1 cellular context compared by ENCODE assay signal in the genomic region with DNA sequence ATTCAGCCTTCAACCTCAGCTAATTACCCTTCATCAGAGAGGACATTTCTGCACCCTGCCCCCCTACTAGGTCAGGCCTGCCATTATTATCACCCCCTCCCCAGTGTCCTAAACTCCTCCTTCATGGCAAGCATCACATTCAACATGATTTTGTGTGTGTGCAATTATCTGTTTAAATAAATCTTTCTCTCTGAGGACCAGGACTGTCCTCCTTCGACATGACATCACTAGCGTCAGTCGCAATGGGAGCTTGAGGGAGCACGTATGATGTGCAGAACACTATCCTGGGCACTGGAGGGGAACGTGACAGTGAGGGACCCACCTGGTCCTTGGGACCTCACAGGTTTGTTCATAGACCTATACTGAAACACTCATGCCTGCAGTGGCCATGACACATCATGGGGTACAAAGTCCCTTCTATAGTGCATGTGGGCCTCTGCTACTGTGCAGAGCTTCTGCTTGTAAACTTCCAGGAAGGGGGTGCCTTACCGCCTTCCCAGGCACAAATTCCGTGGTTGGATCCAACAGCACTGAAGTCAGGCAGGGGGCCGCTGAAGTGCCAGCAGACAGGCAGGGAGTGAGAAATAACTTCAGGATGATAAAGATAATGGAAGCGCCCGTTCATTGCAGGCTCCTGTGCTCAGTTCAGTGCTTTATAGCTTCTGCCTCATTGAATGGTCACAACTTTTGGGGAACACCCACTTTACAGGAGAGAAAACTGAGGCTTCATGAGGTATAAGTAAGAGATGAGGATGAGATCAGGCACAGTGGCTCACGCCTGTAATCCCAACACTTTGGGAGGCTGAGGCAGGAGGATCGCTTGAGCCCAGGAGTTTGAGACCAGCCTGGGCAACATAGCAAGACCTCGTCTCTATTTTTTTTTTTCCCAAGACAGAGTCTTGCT.
TF ChIP-seq lines count a peak whose summit lies in the region.

No MANE protein-coding gene starts in this region.

TF ChIP-seq in HepG2, 621 proteins besides CTCF, POLR2A, EP300 and RAD21 (continued from another document and continues in another):
- TF ChIP-seq, protein P1, sequence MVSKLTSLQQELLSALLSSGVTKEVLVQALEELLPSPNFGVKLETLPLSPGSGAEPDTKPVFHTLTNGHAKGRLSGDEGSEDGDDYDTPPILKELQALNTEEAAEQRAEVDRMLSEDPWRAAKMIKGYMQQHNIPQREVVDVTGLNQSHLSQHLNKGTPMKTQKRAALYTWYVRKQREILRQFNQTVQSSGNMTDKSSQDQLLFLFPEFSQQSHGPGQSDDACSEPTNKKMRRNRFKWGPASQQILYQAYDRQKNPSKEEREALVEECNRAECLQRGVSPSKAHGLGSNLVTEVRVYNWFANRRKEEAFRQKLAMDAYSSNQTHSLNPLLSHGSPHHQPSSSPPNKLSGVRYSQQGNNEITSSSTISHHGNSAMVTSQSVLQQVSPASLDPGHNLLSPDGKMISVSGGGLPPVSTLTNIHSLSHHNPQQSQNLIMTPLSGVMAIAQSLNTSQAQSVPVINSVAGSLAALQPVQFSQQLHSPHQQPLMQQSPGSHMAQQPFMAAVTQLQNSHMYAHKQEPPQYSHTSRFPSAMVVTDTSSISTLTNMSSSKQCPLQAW (CRISPR knock-in tag; IDR thresholded peaks at IDR 0.05), result peak; percentile 90
- TF ChIP-seq ZNF644 (CRISPR knock-in tag; IDR thresholded peaks at IDR 0.05; ENCODE audit: low read depth), result peak; percentile 84
- TF ChIP-seq, protein P2, sequence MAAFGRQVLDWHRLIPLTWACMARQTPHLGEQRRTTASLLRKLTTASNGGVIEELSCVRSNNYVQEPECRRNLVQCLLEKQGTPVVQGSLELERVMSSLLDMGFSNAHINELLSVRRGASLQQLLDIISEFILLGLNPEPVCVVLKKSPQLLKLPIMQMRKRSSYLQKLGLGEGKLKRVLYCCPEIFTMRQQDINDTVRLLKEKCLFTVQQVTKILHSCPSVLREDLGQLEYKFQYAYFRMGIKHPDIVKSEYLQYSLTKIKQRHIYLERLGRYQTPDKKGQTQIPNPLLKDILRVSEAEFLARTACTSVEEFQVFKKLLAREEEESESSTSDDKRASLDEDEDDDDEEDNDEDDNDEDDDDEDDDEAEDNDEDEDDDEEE (CRISPR knock-in tag; IDR thresholded peaks at IDR 0.05), result no peak
- TF ChIP-seq, protein P3, sequence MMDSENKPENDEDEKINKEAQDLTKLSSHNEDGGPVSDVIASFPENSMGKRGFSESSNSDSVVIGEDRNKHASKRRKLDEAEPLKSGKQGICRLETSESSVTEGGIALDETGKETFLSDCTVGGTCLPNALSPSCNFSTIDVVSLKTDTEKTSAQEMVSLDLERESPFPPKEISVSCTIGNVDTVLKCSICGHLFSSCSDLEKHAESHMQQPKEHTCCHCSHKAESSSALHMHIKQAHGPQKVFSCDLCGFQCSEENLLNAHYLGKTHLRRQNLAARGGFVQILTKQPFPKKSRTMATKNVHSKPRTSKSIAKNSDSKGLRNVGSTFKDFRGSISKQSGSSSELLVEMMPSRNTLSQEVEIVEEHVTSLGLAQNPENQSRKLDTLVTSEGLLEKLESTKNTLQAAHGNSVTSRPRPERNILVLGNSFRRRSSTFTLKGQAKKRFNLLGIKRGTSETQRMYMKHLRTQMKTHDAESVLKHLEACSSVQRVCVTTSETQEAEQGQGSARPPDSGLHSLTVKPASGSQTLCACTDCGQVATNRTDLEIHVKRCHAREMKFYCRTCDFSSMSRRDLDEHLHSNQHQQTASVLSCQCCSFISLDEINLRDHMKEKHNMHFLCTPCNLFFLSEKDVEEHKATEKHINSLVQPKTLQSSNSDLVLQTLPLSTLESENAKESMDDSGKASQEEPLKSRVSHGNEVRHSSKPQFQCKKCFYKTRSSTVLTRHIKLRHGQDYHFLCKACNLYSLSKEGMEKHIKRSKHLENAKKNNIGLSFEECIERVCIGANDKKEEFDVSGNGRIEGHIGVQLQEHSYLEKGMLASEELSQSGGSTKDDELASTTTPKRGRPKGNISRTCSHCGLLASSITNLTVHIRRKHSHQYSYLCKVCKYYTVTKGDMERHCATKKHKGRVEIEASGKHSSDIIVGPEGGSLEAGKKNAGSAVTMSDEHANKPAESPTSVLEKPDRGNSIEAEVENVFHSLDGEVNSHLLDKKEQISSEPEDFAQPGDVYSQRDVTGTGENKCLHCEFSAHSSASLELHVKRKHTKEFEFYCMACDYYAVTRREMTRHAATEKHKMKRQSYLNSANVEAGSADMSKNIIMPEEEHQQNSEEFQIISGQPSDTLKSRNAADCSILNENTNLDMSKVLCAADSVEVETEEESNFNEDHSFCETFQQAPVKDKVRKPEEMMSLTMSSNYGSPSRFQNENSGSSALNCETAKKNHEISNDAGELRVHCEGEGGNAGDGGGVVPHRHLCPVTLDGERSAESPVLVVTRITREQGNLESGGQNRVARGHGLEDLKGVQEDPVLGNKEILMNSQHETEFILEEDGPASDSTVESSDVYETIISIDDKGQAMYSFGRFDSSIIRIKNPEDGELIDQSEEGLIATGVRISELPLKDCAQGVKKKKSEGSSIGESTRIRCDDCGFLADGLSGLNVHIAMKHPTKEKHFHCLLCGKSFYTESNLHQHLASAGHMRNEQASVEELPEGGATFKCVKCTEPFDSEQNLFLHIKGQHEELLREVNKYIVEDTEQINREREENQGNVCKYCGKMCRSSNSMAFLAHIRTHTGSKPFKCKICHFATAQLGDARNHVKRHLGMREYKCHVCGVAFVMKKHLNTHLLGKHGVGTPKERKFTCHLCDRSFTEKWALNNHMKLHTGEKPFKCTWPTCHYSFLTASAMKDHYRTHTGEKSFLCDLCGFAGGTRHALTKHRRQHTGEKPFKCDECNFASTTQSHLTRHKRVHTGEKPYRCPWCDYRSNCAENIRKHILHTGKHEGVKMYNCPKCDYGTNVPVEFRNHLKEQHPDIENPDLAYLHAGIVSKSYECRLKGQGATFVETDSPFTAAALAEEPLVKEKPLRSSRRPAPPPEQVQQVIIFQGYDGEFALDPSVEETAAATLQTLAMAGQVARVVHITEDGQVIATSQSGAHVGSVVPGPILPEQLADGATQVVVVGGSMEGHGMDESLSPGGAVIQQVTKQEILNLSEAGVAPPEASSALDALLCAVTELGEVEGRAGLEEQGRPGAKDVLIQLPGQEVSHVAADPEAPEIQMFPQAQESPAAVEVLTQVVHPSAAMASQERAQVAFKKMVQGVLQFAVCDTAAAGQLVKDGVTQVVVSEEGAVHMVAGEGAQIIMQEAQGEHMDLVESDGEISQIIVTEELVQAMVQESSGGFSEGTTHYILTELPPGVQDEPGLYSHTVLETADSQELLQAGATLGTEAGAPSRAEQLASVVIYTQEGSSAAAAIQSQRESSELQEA (CRISPR knock-in tag; IDR thresholded peaks at IDR 0.05; ENCODE audit: not compliant biosample characterization), result no peak
- TF ChIP-seq CBX1 (IDR thresholded peaks at IDR 0.05; ENCODE audit: low read depth), result peak; percentile 26
- TF ChIP-seq, protein P4, sequence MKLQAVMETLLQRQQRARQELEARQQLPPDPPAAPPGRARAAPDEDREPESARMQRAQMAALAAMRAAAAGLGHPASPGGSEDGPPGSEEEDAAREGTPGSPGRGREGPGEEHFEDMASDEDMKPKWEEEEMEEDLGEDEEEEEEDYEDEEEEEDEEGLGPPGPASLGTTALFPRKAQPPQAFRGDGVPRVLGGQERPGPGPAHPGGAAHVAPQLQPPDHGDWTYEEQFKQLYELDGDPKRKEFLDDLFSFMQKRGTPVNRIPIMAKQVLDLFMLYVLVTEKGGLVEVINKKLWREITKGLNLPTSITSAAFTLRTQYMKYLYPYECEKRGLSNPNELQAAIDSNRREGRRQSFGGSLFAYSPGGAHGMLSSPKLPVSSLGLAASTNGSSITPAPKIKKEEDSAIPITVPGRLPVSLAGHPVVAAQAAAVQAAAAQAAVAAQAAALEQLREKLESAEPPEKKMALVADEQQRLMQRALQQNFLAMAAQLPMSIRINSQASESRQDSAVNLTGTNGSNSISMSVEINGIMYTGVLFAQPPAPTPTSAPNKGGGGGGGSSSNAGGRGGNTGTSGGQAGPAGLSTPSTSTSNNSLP (IDR thresholded peaks at IDR 0.05; ENCODE audit: low read depth, low read length), result 0 out of 2 replicates have a peak, but pooled peaks have one; percentile 18
- peak; percentile 66 for TF ChIP-seq XRCC5 (optimal IDR thresholded peaks at IDR 0.05; ENCODE audit: low read length)
- TF ChIP-seq ETV5 (CRISPR knock-in tag; IDR thresholded peaks at IDR 0.05; ENCODE audit: borderline replicate concordance), result peak; percentile 68; the same call in 1 of the 2 replicates
- TF ChIP-seq, protein P5, sequence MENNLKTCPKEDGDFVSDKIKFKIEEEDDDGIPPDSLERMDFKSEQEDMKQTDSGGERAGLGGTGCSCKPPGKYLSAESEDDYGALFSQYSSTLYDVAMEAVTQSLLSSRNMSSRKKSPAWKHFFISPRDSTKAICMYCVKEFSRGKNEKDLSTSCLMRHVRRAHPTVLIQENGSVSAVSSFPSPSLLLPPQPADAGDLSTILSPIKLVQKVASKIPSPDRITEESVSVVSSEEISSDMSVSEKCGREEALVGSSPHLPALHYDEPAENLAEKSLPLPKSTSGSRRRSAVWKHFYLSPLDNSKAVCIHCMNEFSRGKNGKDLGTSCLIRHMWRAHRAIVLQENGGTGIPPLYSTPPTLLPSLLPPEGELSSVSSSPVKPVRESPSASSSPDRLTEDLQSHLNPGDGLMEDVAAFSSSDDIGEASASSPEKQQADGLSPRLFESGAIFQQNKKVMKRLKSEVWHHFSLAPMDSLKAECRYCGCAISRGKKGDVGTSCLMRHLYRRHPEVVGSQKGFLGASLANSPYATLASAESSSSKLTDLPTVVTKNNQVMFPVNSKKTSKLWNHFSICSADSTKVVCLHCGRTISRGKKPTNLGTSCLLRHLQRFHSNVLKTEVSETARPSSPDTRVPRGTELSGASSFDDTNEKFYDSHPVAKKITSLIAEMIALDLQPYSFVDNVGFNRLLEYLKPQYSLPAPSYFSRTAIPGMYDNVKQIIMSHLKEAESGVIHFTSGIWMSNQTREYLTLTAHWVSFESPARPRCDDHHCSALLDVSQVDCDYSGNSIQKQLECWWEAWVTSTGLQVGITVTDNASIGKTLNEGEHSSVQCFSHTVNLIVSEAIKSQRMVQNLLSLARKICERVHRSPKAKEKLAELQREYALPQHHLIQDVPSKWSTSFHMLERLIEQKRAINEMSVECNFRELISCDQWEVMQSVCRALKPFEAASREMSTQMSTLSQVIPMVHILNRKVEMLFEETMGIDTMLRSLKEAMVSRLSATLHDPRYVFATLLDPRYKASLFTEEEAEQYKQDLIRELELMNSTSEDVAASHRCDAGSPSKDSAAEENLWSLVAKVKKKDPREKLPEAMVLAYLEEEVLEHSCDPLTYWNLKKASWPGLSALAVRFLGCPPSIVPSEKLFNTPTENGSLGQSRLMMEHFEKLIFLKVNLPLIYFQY (CRISPR knock-in tag; IDR thresholded peaks at IDR 0.05; ENCODE audit: borderline replicate concordance), result peak; percentile 61; the same call in 1 of the 2 replicates
- TF ChIP-seq ZNF749 (CRISPR knock-in tag; IDR thresholded peaks at IDR 0.05; ENCODE audit: borderline replicate concordance), result no peak
- TF ChIP-seq SOX5 (CRISPR knock-in tag; IDR thresholded peaks at IDR 0.05; ENCODE audit: borderline replicate concordance), result peak; percentile 73; the same call in 1 of the 2 replicates
- TF ChIP-seq, protein P6, sequence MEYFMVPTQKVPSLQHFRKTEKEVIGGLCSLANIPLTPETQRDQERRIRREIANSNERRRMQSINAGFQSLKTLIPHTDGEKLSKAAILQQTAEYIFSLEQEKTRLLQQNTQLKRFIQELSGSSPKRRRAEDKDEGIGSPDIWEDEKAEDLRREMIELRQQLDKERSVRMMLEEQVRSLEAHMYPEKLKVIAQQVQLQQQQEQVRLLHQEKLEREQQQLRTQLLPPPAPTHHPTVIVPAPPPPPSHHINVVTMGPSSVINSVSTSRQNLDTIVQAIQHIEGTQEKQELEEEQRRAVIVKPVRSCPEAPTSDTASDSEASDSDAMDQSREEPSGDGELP (IDR thresholded peaks at IDR 0.05; ENCODE audit: borderline replicate concordance, low read depth), result peak; percentile 73; the same call in 1 of the 2 replicates
- TF ChIP-seq ZNF629 (CRISPR knock-in tag; conservative IDR thresholded peaks at IDR 0.05), result peak; percentile 98
- peak; percentile 77 for TF ChIP-seq MYC (CRISPR knock-in tag; IDR thresholded peaks at IDR 0.05; ENCODE audit: borderline replicate concordance)
- peak; percentile 53 for TF ChIP-seq PHF5A (CRISPR knock-in tag; IDR thresholded peaks at IDR 0.05; ENCODE audit: low read depth, unreplicated experiment)
- TF ChIP-seq, protein P7, sequence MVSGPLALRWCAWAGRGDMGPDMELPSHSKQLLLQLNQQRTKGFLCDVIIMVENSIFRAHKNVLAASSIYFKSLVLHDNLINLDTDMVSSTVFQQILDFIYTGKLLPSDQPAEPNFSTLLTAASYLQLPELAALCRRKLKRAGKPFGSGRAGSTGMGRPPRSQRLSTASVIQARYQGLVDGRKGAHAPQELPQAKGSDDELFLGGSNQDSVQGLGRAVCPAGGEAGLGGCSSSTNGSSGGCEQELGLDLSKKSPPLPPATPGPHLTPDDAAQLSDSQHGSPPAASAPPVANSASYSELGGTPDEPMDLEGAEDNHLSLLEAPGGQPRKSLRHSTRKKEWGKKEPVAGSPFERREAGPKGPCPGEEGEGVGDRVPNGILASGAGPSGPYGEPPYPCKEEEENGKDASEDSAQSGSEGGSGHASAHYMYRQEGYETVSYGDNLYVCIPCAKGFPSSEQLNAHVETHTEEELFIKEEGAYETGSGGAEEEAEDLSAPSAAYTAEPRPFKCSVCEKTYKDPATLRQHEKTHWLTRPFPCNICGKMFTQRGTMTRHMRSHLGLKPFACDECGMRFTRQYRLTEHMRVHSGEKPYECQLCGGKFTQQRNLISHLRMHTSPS (CRISPR knock-in tag; IDR thresholded peaks at IDR 0.05; ENCODE audit: low read depth), result 0 out of 2 replicates have a peak, but pooled peaks have one; percentile 23
- peak; percentile 86 for TF ChIP-seq PHF21A (CRISPR knock-in tag; IDR thresholded peaks at IDR 0.05)
- TF ChIP-seq ZKSCAN1 (IDR thresholded peaks at IDR 0.05; ENCODE audit: low read length), result no peak
- TF ChIP-seq SRY (CRISPR knock-in tag; IDR thresholded peaks at IDR 0.05), result 0 out of 2 replicates have a peak, but pooled peaks have one; percentile 68
- 0 out of 2 replicates have a peak, but pooled peaks have one; percentile 11 for TF ChIP-seq TBX3 (IDR thresholded peaks at IDR 0.05; ENCODE audit: borderline replicate concordance)
- TF ChIP-seq RFX3 (CRISPR knock-in tag; IDR thresholded peaks at IDR 0.05), result no peak
- TF ChIP-seq, protein P8, sequence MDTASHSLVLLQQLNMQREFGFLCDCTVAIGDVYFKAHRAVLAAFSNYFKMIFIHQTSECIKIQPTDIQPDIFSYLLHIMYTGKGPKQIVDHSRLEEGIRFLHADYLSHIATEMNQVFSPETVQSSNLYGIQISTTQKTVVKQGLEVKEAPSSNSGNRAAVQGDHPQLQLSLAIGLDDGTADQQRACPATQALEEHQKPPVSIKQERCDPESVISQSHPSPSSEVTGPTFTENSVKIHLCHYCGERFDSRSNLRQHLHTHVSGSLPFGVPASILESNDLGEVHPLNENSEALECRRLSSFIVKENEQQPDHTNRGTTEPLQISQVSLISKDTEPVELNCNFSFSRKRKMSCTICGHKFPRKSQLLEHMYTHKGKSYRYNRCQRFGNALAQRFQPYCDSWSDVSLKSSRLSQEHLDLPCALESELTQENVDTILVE (CRISPR knock-in tag; IDR thresholded peaks at IDR 0.05), result peak; percentile 52; the same call in 1 of the 2 replicates
- TF ChIP-seq XBP1 (CRISPR knock-in tag; IDR thresholded peaks at IDR 0.05), result no peak
- TF ChIP-seq GATAD1 (CRISPR knock-in tag; IDR thresholded peaks at IDR 0.05), result no peak
